2 cellular contexts compared by ENCODE assay signal in genomic region chr13:100306444-100306999, GRCh38.
TF ChIP-seq lines count a peak whose summit lies in the region.

No MANE protein-coding gene starts in this region.

TF ChIP-seq in HEK293, 187 proteins besides CTCF, POLR2A, EP300 and RAD21 (continued from another document):
- no peak for TF ChIP-seq WT1 (tag by site-specific recombination; IDR thresholded peaks at IDR 0.05)

TF ChIP-seq in WTC11, 78 proteins besides CTCF, POLR2A, EP300 and RAD21 (continued from another document):
- TF ChIP-seq SMAD4 (CRISPR knock-in tag; IDR thresholded peaks at IDR 0.05) (no peak), TEAD4 (CRISPR knock-in tag; IDR thresholded peaks at IDR 0.05) (no peak), ZNF281 (CRISPR knock-in tag; IDR thresholded peaks at IDR 0.05) (no peak), IRF1 (CRISPR knock-in tag; IDR thresholded peaks at IDR 0.05) (no peak), ZNF532 (CRISPR knock-in tag; IDR thresholded peaks at IDR 0.05; ENCODE audit: borderline replicate concordance) (no peak), ZNF138 (CRISPR knock-in tag; conservative IDR thresholded peaks at IDR 0.05) (no peak), RELA (CRISPR knock-in tag; IDR thresholded peaks at IDR 0.05; ENCODE audit: borderline replicate concordance) (no peak), MAX (CRISPR knock-in tag; IDR thresholded peaks at IDR 0.05) (no peak), TEAD1 (CRISPR knock-in tag; IDR thresholded peaks at IDR 0.05) (no peak), NFYB (CRISPR knock-in tag; conservative IDR thresholded peaks at IDR 0.05; ENCODE audit: low read depth) (no peak), ZNF416 (CRISPR knock-in tag; IDR thresholded peaks at IDR 0.05) (no peak), AFF4 (CRISPR knock-in tag; IDR thresholded peaks at IDR 0.05; ENCODE audit: borderline replicate concordance) (no peak)
